In genomic region chr6:94177429-94177828, GRCh38 we compare ENCODE assay signal across 16 cellular contexts.
"Had no signal": no experiment of that assay in that cellular context is flagged by ENCODE, and none has a peak within 500 bp of the region (broad histone marks: within the 10 kb centered on the region; RNA-seq: fewer than 3 reads in every experiment).

No MANE protein-coding gene starts in this region.

- H3K9me3 Mint-ChIP-seq: activated naive CD4-positive, alpha-beta T cell treated with anti-CD3 and anti-CD28 coated beads for 36 hours had no signal

- H3K4me3 Mint-ChIP-seq: activated CD4-positive, alpha-beta memory T cell treated with anti-CD3 and anti-CD28 coated beads for 36 hours; activated CD4-positive, alpha-beta T cell treated with anti-CD3 and anti-CD28 coated beads for 36 hours; activated CD8-positive, alpha-beta memory T cell treated with anti-CD3 and anti-CD28 coated beads, Interleukin-2, amount 10 ng/mL, durations not matched to agents 7 days and 5 days; activated naive CD4-positive, alpha-beta T cell treated with anti-CD3 and anti-CD28 coated beads for 36 hours had no signal

- ATAC-seq: activated CD4-positive, alpha-beta T cell treated with anti-CD3 and anti-CD28 coated beads for 36 hours; activated CD8-positive, alpha-beta memory T cell treated with anti-CD3 and anti-CD28 coated beads, Interleukin-2, amount 10 ng/mL, durations not matched to agents 7 days and 5 days; left ventricle myocardium superior; pancreas; upper lobe of right lung had no signal

- H3K36me3 ChIP-seq: ascending aorta, pancreas, stomach, upper lobe of right lung had no signal

- H3K27me3 Mint-ChIP-seq: activated CD4-positive, alpha-beta memory T cell treated with anti-CD3 and anti-CD28 coated beads for 36 hours; activated CD4-positive, alpha-beta T cell treated with anti-CD3 and anti-CD28 coated beads for 36 hours; activated CD8-positive, alpha-beta memory T cell treated with anti-CD3 and anti-CD28 coated beads, Interleukin-2, amount 10 ng/mL, durations not matched to agents 7 days and 5 days had no signal

- H3K36me3 Mint-ChIP-seq: activated CD4-positive, alpha-beta memory T cell treated with anti-CD3 and anti-CD28 coated beads for 36 hours; activated CD8-positive, alpha-beta memory T cell treated with anti-CD3 and anti-CD28 coated beads, Interleukin-2, amount 10 ng/mL, durations not matched to agents 7 days and 5 days had no signal

- DNase-seq: activated CD4-positive, alpha-beta memory T cell treated with anti-CD3 and anti-CD28 coated beads for 36 hours; activated CD4-positive, alpha-beta T cell treated with anti-CD3 and anti-CD28 coated beads for 36 hours; activated CD8-positive, alpha-beta memory T cell treated with anti-CD3 and anti-CD28 coated beads, Interleukin-2, amount 10 ng/mL, durations not matched to agents 7 days and 5 days; activated naive CD4-positive, alpha-beta T cell treated with anti-CD3 and anti-CD28 coated beads for 36 hours; activated T-cell treated with anti-CD3 and anti-CD28 coated beads, Interleukin-2, amount 50 U/mL, for 1 hour; kidney glomerular epithelial cell; left ventricle myocardium superior; pancreas; stimulated activated CD4-positive, alpha-beta T cell treated with anti-CD3 and anti-CD28 coated beads, Interleukin-12 subunit alpha, Interleukin-12 subunit beta, amount 100 ng/mL, for 4 hours; stimulated activated CD4-positive, alpha-beta T cell treated with anti-CD3 and anti-CD28 coated beads, Interleukin-2, amount 100 ng/mL, for 24 hours; stomach; testis; upper lobe of right lung had no signal

- H3K4me1 Mint-ChIP-seq: activated CD4-positive, alpha-beta T cell treated with anti-CD3 and anti-CD28 coated beads for 36 hours; activated CD8-positive, alpha-beta memory T cell treated with anti-CD3 and anti-CD28 coated beads, Interleukin-2, amount 10 ng/mL, durations not matched to agents 7 days and 5 days had no signal

- H3K9me3 ChIP-seq: ascending aorta, pancreas, testis, upper lobe of right lung had no signal

- H3K27ac ChIP-seq: ascending aorta, pancreas, stomach, testis, upper lobe of right lung, VCaP had no signal

- H3K4me3 ChIP-seq: ascending aorta, pancreas, stomach, testis, upper lobe of right lung had no signal

- H3K27ac Mint-ChIP-seq: activated CD4-positive, alpha-beta memory T cell treated with anti-CD3 and anti-CD28 coated beads for 36 hours; activated CD4-positive, alpha-beta T cell treated with anti-CD3 and anti-CD28 coated beads for 36 hours; activated CD8-positive, alpha-beta memory T cell treated with anti-CD3 and anti-CD28 coated beads, Interleukin-2, amount 10 ng/mL, durations not matched to agents 7 days and 5 days; activated naive CD4-positive, alpha-beta T cell treated with anti-CD3 and anti-CD28 coated beads for 36 hours; activated T-helper 2 cell treated with anti-CD3 and anti-CD28 coated beads, Interferon-gamma antibody, Interleukin-2, Interleukin-4, amounts not matched to agents 10 μg/mL and 5 μg/mL and 100 μg/mL, durations not matched to agents 14 hours and 24 hours and 36 hours had no signal

- H3K4me1 ChIP-seq: ascending aorta, pancreas, stomach, testis, upper lobe of right lung had no signal

- H3K27me3 ChIP-seq: ascending aorta, pancreas, stomach, testis, upper lobe of right lung had no signal
